In the genomic region with DNA sequence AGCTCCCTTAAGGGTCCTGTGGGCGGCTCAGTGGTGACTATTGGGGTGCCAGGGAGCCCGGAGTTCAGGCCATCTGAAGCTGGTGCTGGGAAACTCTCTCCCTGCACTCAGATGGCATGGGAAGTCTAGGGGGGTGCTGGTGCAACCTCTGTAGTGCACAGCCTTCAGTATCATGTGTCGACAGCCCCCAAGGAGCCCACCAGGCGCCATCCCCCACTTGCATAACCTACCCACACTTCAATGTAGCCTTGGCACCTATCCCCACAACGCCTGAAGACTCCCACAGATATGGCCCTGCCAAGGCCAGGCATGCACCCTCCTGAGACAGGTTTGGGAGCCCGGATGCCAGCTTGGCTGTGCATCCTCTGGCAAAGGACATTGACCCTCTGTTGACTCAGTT, we compare ENCODE assay signal across 10 cellular contexts. TPM values are rescaled to one million over a fixed set of nuclear protein-coding genes. Genes with fewer than 3 reads are reported as not detected.
A peak's percentile ranks its signal among the peaks of the same experiment; 100 is the strongest.
DNase-seq lines count a peak whose midpoint lies in the region; ATAC-seq, FAIRE-seq and TF ChIP-seq lines count a peak whose summit lies in the region.
"Had no signal": no experiment of that assay in that cellular context is flagged by ENCODE, and none has a peak within 500 bp of the region (broad histone marks: within the 10 kb centered on the region; RNA-seq: fewer than 3 reads in every experiment).

No MANE protein-coding gene starts in this region.

- H3K36me3 ChIP-seq in body of pancreas (replicated peaks in 1 of 2; ENCODE audit: insufficient read depth in 1 of 2, low read depth in 2 of 2), result no peaks in the 10 kb centered on the region
- no peaks in the 10 kb centered on the region for H3K36me3 ChIP-seq in mucosa of descending colon (ENCODE audit: low read depth)

- no peak overlapping the region for H3K4me3 Mint-ChIP-seq in activated CD4-positive, alpha-beta T cell treated with anti-CD3 and anti-CD28 coated beads, Interleukin-2, amount 10 ng/mL, durations not matched to agents 24 days and 14 days

- peaks cover 57% of the 10 kb centered on the region for H3K4me1 ChIP-seq in body of pancreas
- H3K4me1 ChIP-seq in mucosa of descending colon (ENCODE audit: low read depth), result peaks cover 37% of the 10 kb centered on the region

- no peaks in the 10 kb centered on the region for H3K9me3 Mint-ChIP-seq in activated CD4-positive, alpha-beta T cell treated with anti-CD3 and anti-CD28 coated beads, Interleukin-2, amount 10 ng/mL, durations not matched to agents 24 days and 14 days

- peaks cover 2% of the 10 kb centered on the region for H3K36me3 Mint-ChIP-seq in activated CD4-positive, alpha-beta T cell treated with anti-CD3 and anti-CD28 coated beads, Interleukin-2, amount 10 ng/mL, durations not matched to agents 24 days and 14 days (ENCODE audit: low read depth)

- intact Hi-C loops in activated CD4-positive, alpha-beta T cell treated with anti-CD3 and anti-CD28 coated beads, Interleukin-2, amount 10 ng/mL, durations not matched to agents 24 days and 14 days (cut with micrococcal nuclease), result loop anchor here (10.0 kb wide), 1 partner anchor 676 kb away; a partner anchor contains a TSS
- intact Hi-C loops in body of pancreas (cut with DNase I) (no loop called here), mucosa of descending colon (cut with DNase I, micrococcal nuclease) (no loop called here), head of caudate nucleus (cut with DNase I) (no loop called here)

- WGBS in body of pancreas, 2 donors, result 57 to 58% methylated on average over 1 to 6 of the region's 6 CpGs

- peak overlapping the region; percentile 55 to 95 (median 62) for H3K27ac ChIP-seq in body of pancreas
- peak overlapping the region; percentile 45 for H3K27ac ChIP-seq in substantia nigra (ENCODE audit: low read depth, low read length, poor library complexity, severe bottlenecking)

- H3K27me3 ChIP-seq in body of pancreas, result no peaks in the 10 kb centered on the region

- no peak for FAIRE-seq in D721Med (lab: Jason Lieb, UNC)

- H3K4me3 ChIP-seq in body of pancreas (no peak overlapping the region), mucosa of descending colon (no peak overlapping the region)

- H3K4me1 Mint-ChIP-seq in activated CD4-positive, alpha-beta T cell treated with anti-CD3 and anti-CD28 coated beads, Interleukin-2, amount 10 ng/mL, durations not matched to agents 24 days and 14 days, result peaks cover 35% of the 10 kb centered on the region

- no peaks in the 10 kb centered on the region for H3K27me3 Mint-ChIP-seq in activated CD4-positive, alpha-beta T cell treated with anti-CD3 and anti-CD28 coated beads, Interleukin-2, amount 10 ng/mL, durations not matched to agents 24 days and 14 days

- ATAC-seq in body of pancreas, result no peak
- no peak for ATAC-seq in mucosa of descending colon

- peak overlapping the region; percentile 87 for H3K27ac Mint-ChIP-seq in activated CD4-positive, alpha-beta T cell treated with anti-CD3 and anti-CD28 coated beads, Interleukin-2, amount 10 ng/mL, durations not matched to agents 24 days and 14 days

- DNase-seq in activated CD4-positive, alpha-beta T cell treated with anti-CD3 and anti-CD28 coated beads, Interleukin-2, amount 10 ng/mL, durations not matched to agents 24 days and 14 days, result peak; percentile 67
- no peak for DNase-seq in activated CD4-positive, alpha-beta T cell treated with anti-CD3 and anti-CD28 coated beads for 48 hours
- DNase-seq in body of pancreas (no peak), mucosa of descending colon (peak in 2 of 3 donors; percentile 41 to 53), substantia nigra (lab: John Stamatoyannopoulos, UW) (no peak), MV-4-11 (lab: John Stamatoyannopoulos, UW) (no peak), head of caudate nucleus (no peak), D721Med (ENCODE audit: insufficient read length, low spot score) (no peak)
- DNase-seq: activated CD4-positive, CD25-positive, alpha-beta regulatory T cell; amygdala had no signal

- no peak for TF ChIP-seq POLR2A in body of pancreas (IDR thresholded peaks at IDR 0.05)

- TF ChIP-seq CTCF in body of pancreas (IDR thresholded peaks at IDR 0.05) (no peak), mucosa of descending colon (IDR thresholded peaks at IDR 0.05) (no peak), D721Med (IDR thresholded peaks at IDR 0.05; ENCODE audit: insufficient read depth, missing control alignments) (no peak)

- H3K9me3 ChIP-seq in body of pancreas (no peaks in the 10 kb centered on the region), mucosa of descending colon (no peaks in the 10 kb centered on the region)

RNA-seq across cellular contexts. Expression of a gene that starts 27.7 kb away (rescaled TPM):
- total RNA-seq in activated CD4-positive, alpha-beta T cell treated with anti-CD3 and anti-CD28 coated beads, Interleukin-2, amount 10 ng/mL, durations not matched to agents 24 days and 14 days, result 1.4 and 1.9 TPM in 2 replicates
- total RNA-seq in body of pancreas (not detected), mucosa of descending colon (1 to 10 TPM in 1 of 3 donors, not detected in 2; 1.5 TPM)

RNA-seq across cellular contexts. Expression of a gene that starts 54.0 kb away (rescaled TPM):
- 7.3 and 7.5 TPM in 2 replicates for total RNA-seq in activated CD4-positive, alpha-beta T cell treated with anti-CD3 and anti-CD28 coated beads, Interleukin-2, amount 10 ng/mL, durations not matched to agents 24 days and 14 days
- 10 to 100 TPM in 1 of 2 donors, 1 to 10 TPM in 1; 3.4 to 12.5 TPM for total RNA-seq in body of pancreas
- 1 to 10 TPM; 4.1 to 4.6 (median 4.1) TPM for total RNA-seq in mucosa of descending colon

RNA-seq across cellular contexts. Expression of a gene that starts 56.6 kb away (rescaled TPM):
- total RNA-seq in activated CD4-positive, alpha-beta T cell treated with anti-CD3 and anti-CD28 coated beads, Interleukin-2, amount 10 ng/mL, durations not matched to agents 24 days and 14 days, result 16.2 and 18.6 TPM in 2 replicates
- 1 to 10 TPM; 3.0 to 4.9 TPM for total RNA-seq in body of pancreas
- 10 to 100 TPM in 2 of 3 donors, 1 to 10 TPM in 1; 5.5 to 12.9 (median 10.8) TPM for total RNA-seq in mucosa of descending colon

RNA-seq across cellular contexts. Expression of a gene that starts 56.7 kb away (rescaled TPM):
- total RNA-seq in activated CD4-positive, alpha-beta T cell treated with anti-CD3 and anti-CD28 coated beads, Interleukin-2, amount 10 ng/mL, durations not matched to agents 24 days and 14 days, result 38.5 and 39.4 TPM in 2 replicates
- 10 to 100 TPM; 35.5 to 52.1 TPM for total RNA-seq in body of pancreas
- 100 to 1,000 TPM in 2 of 3 donors, 10 to 100 TPM in 1; 68.4 to 118 (median 101) TPM for total RNA-seq in mucosa of descending colon

Comparison
In these comparisons a context has a peak if more than half of its experiments do, and no peak if none do; other contexts are left out.
1. DNase-seq: peak in activated CD4-positive, alpha-beta T cell treated with anti-CD3 and anti-CD28 coated beads, Interleukin-2, amount 10 ng/mL, durations not matched to agents 24 days and 14 days (single experiment) and mucosa of descending colon (2 of 3); none in activated CD4-positive, alpha-beta T cell treated with anti-CD3 and anti-CD28 coated beads for 48 hours (single experiment), body of pancreas (0 of 4), substantia nigra (0 of 49), MV-4-11 (single experiment), head of caudate nucleus (0 of 42) and D721Med (single experiment).